In the genomic region with DNA sequence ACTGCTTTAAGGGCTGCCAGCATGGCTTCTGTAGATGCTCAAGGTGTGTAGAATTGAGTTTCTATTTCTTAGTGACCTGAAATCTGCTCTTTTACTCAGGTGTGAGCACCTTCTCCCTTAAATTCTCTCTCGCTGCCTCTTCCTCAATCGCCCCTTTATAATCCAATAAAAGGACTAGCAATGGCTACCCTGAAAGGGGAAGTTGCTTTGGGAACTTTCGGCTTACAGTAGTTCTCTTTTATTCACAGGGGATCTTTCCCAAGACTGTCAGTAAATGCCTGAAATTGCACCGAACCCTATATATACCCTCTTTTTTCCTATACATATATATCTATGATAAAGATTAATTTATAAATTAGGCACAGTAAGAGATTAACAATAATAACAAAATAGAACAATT, we compare ENCODE assay signal across 24 cellular contexts.
DNase-seq lines count a peak whose midpoint lies in the region; FAIRE-seq and TF ChIP-seq lines count a peak whose summit lies in the region.
"Had no signal": no experiment of that assay in that cellular context is flagged by ENCODE, and none has a peak within 500 bp of the region (broad histone marks: within the 10 kb centered on the region; RNA-seq: fewer than 3 reads in every experiment).

No MANE protein-coding gene starts in this region.

- H3K36me3 ChIP-seq in right atrium auricular region = no peaks in the 10 kb centered on the region

- no peaks in the 10 kb centered on the region for H3K9me3 ChIP-seq in right atrium auricular region

- no peak overlapping the region for H3K4me3 ChIP-seq in right atrium auricular region
- H3K4me3 ChIP-seq: K562, SK-N-MC had no signal

- no peak for TF ChIP-seq CTCF in right atrium auricular region (IDR thresholded peaks at IDR 0.05)

- H3K4me1 ChIP-seq in right atrium auricular region = no peaks in the 10 kb centered on the region

- intact Hi-C loops in posterior vena cava (cut with DNase I) = no loop called here

- DNase-seq in NCI-H82 (lab: John Stamatoyannopoulos, UW) (peak; percentile 28), NCI-H82 treated with DMSO at 0.1 percent for 48 hours (lab: John Stamatoyannopoulos, UW; ENCODE audit: unreplicated experiment) (no peak), NOMO-1 (lab: John Stamatoyannopoulos, UW; ENCODE audit: unreplicated experiment in 2 of 2) (peak; percentile 41 to 73), SKM-1 treated with dmso at 0.1 percent for 144 hours (lab: John Stamatoyannopoulos, UW; ENCODE audit: unreplicated experiment) (peak; percentile 40), pons (ENCODE audit: low spot score) (peak; percentile 36), right atrium auricular region (ENCODE audit: low spot score) (no peak), GM12891 (ENCODE audit: insufficient read length, low spot score) (no peak), posterior vena cava (ENCODE audit: low spot score) (no peak)
- DNase-seq: ACHN; C1 segment of cervical spinal cord; CD8-positive, alpha-beta memory T cell; DMS53; GDM1; H7; NCI-H1417; NCI-H1694 treated with DMSO at 0.1 percent for 48 hours; NCI-H446; NCI-H526 treated with DMSO at 0.1 percent for 48 hours; PC-3; Right ventricle myocardium superior; T-helper 1 cell had no signal

- no peak for FAIRE-seq in GM12891 (lab: Jason Lieb, UNC)
- FAIRE-seq: K562 had no signal

- no peak for TF ChIP-seq POLR2A in GM12891 (IDR thresholded peaks at IDR 0.05; ENCODE audit: low read depth, low read length)

- no peaks in the 10 kb centered on the region for H3K27me3 ChIP-seq in right atrium auricular region

- no peak overlapping the region for H3K27ac ChIP-seq in right atrium auricular region
- H3K27ac ChIP-seq: 22Rv1, SK-N-MC had no signal

TF ChIP-seq in GM12891, 5 proteins besides CTCF, POLR2A, EP300 and RAD21:
- no peak for TF ChIP-seq SPI1 (IDR thresholded peaks at IDR 0.05; ENCODE audit: low read depth, low read length)
- no peak for TF ChIP-seq POU2F2 (IDR thresholded peaks at IDR 0.05; ENCODE audit: low read depth, low read length)
- TF ChIP-seq TAF1 (IDR thresholded peaks at IDR 0.05; ENCODE audit: low read depth, low read length) = no peak
- no peak for TF ChIP-seq PAX5 (IDR thresholded peaks at IDR 0.05; ENCODE audit: insufficient read depth, low read length, severe bottlenecking)
- TF ChIP-seq POLR2AphosphoS5 (IDR thresholded peaks at IDR 0.05; ENCODE audit: low read depth, low read length) = no peak

Comparison
In these comparisons a context has a peak if more than half of its experiments do, and no peak if none do; other contexts are left out.
1. DNase-seq: peak in NCI-H82 (single experiment), NOMO-1 (2 of 2), SKM-1 treated with dmso at 0.1 percent for 144 hours (single experiment) and pons (single experiment); none in NCI-H82 treated with DMSO at 0.1 percent for 48 hours (single experiment), right atrium auricular region (single experiment), GM12891 (single experiment) and posterior vena cava (single experiment).